In the genomic region with DNA sequence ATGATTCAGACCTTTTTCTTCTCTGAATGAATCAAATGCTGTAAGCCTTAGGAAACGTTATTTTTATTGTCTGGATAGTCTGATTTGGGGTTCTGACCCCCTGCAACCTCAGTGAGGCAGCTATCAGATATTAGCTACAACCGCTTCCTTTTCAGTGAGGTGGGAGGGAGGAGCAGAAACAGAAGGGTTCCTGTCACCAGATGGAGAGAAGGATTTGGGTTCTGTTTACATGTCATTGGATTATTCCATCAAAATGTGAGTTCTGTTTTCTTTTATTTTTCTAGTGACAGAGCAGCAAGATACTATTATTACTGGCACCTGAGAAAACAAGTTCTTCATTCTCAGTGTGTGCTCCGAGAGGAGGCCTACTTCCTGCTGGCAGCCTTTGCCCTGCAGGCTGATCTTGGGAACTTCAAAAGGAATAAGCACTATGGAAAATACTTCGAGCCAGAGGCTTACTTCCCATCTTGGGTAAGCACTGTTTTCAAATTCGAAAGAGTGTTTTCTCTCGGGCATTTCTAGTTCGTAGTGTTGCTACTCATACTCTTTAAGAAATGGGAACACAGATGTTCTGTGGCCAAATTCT, we compare ENCODE assay signal across 24 cellular contexts. TPM values are rescaled to one million over a fixed set of nuclear protein-coding genes. Genes with fewer than 3 reads are reported as not detected.
DNase-seq lines count a peak whose midpoint lies in the region; ATAC-seq and TF ChIP-seq lines count a peak whose summit lies in the region.
"Had no signal": no experiment of that assay in that cellular context is flagged by ENCODE, and none has a peak within 500 bp of the region (broad histone marks: within the 10 kb centered on the region; RNA-seq: fewer than 3 reads in every experiment).

No MANE protein-coding gene starts in this region.

- DNase-seq in GM23338 (ENCODE audit: low spot score): peak; percentile 70
- DNase-seq in SK-MEL-5 (ENCODE audit: low read depth, low spot score): peak; percentile 20
- peak; percentile 66 for DNase-seq in choroid plexus epithelial cell (ENCODE audit: low read depth)
- DNase-seq in osteoblast (ENCODE audit: insufficient read length, low spot score, missing footprints): no peak
- no peak for DNase-seq in NAMALWA (ENCODE audit: low spot score)
- no peak for DNase-seq in NK-92 treated with Interleukin-12 subunit alpha and Interleukin-12 subunit beta, amount 100 ng/mL, for 24 hours (lab: John Stamatoyannopoulos, UW)
- DNase-seq in activated T-cell treated with anti-CD3 and anti-CD28 coated beads for 4 hours: no peak
- DNase-seq: activated CD4-positive, alpha-beta memory T cell treated with anti-CD3 and anti-CD28 coated beads, Interleukin-2, amount 10 ng/mL, durations not matched to agents 7 days and 5 days; activated naive CD4-positive, alpha-beta T cell treated with anti-CD3 and anti-CD28 coated beads, Interleukin-2, amount 10 ng/mL, durations not matched to agents 7 days and 5 days; activated T-cell treated with anti-CD3 and anti-CD28 coated beads, Interleukin-2, amount 50 U/mL, for 24 hours; body of pancreas; DMS79; NCI-H1105; NCI-H748 treated with DMSO at 0.1 percent for 48 hours; nucleus accumbens; PC-9; right cardiac atrium; SIG-M5; T-helper 17 cell had no signal

- no peaks in the 10 kb centered on the region for H3K9me2 ChIP-seq in GM23338 (ENCODE audit: insufficient read depth)

- H3K79me2 ChIP-seq in GM23338 (replicated peaks; ENCODE audit: insufficient read depth): no peaks in the 10 kb centered on the region
- peaks cover 66% of the 10 kb centered on the region for H3K79me2 ChIP-seq in osteoblast (ENCODE audit: insufficient read depth, low read length)

- no peak overlapping the region for H2AFZ ChIP-seq in GM23338
- H2AFZ ChIP-seq in osteoblast (ENCODE audit: low read length): no peak overlapping the region
- H2AFZ ChIP-seq: PC-9 had no signal

- H3K4me2 ChIP-seq in GM23338 (peak overlapping the region; percentile 30; the same call in 1 of the 2 replicates), osteoblast (ENCODE audit: insufficient read depth, low read length) (no peak overlapping the region)
- H3K4me2 ChIP-seq: PC-9 had no signal

- in situ Hi-C loops in SK-MEL-5 (cut with HindIII; ENCODE audit: low pct_unique_long_range_greater_than_20kb, low sequenced_read_pairs): no loop called here

- H3K36me3 ChIP-seq in GM23338 (ENCODE audit: insufficient read depth): no peaks in the 10 kb centered on the region
- peaks cover 95% of the 10 kb centered on the region for H3K36me3 ChIP-seq in osteoblast (ENCODE audit: insufficient read depth, low read length)

- H3K36me3 Mint-ChIP-seq in GM23338 (ENCODE audit: low read depth): no peaks in the 10 kb centered on the region; the same call in 2 of the 3 replicates
- H3K36me3 Mint-ChIP-seq: activated naive CD4-positive, alpha-beta T cell treated with anti-CD3 and anti-CD28 coated beads, Interleukin-2, amount 10 ng/mL, durations not matched to agents 7 days and 5 days had no signal

- H3K27me3 ChIP-seq in GM23338 (ENCODE audit: insufficient read depth) (no peaks in the 10 kb centered on the region), osteoblast (ENCODE audit: insufficient read depth, low read length) (no peaks in the 10 kb centered on the region)
- H3K27me3 ChIP-seq: body of pancreas had no signal

- no peaks in the 10 kb centered on the region for H4K20me1 ChIP-seq in GM23338 (replicated peaks; ENCODE audit: insufficient read depth)
- peaks cover 20% of the 10 kb centered on the region for H4K20me1 ChIP-seq in osteoblast (ENCODE audit: insufficient read depth, low read length)

- TF ChIP-seq CTCF in GM23338 (conservative IDR thresholded peaks at IDR 0.05; ENCODE audit: low read depth in 2 of 2) (0 out of 4 replicates have a peak, but pooled peaks of 1 of the 2 experiments have one; percentile 17), choroid plexus epithelial cell (conservative IDR thresholded peaks at IDR 0.05; ENCODE audit: low read depth, low read length) (peak; percentile 23), osteoblast (IDR thresholded peaks at IDR 0.05; ENCODE audit: extremely low read depth, low read depth, low read length) (no peak)

- no peaks in the 10 kb centered on the region for H3F3A ChIP-seq in GM23338 (replicated peaks; ENCODE audit: low read depth)

- H3K4me1 Mint-ChIP-seq in GM23338: peaks cover 15% of the 10 kb centered on the region
- H3K4me1 Mint-ChIP-seq: activated CD4-positive, alpha-beta memory T cell treated with anti-CD3 and anti-CD28 coated beads, Interleukin-2, amount 10 ng/mL, durations not matched to agents 7 days and 5 days; activated naive CD4-positive, alpha-beta T cell treated with anti-CD3 and anti-CD28 coated beads, Interleukin-2, amount 10 ng/mL, durations not matched to agents 7 days and 5 days; T-helper 17 cell had no signal

- H3K4me3 Mint-ChIP-seq in GM23338: no peak overlapping the region; the same call in 1 of the 3 replicates
- H3K4me3 Mint-ChIP-seq: activated CD4-positive, alpha-beta memory T cell treated with anti-CD3 and anti-CD28 coated beads, Interleukin-2, amount 10 ng/mL, durations not matched to agents 7 days and 5 days; activated naive CD4-positive, alpha-beta T cell treated with anti-CD3 and anti-CD28 coated beads, Interleukin-2, amount 10 ng/mL, durations not matched to agents 7 days and 5 days; activated T-cell treated with anti-CD3 and anti-CD28 coated beads, Interleukin-2, amount 50 U/mL, for 24 hours; stimulated activated naive CD8-positive, alpha-beta T cell treated with anti-CD3 and anti-CD28 coated beads, Interleukin-15, Interleukin-2, amounts not matched to agents 100 ng/mL and 50 ng/mL, for 24 hours; T-helper 17 cell; type B pancreatic cell had no signal

- H3K4me3 ChIP-seq in GM23338 (no peak overlapping the region), choroid plexus epithelial cell (ENCODE audit: low read depth, low read length) (no peak overlapping the region), osteoblast (ENCODE audit: insufficient read depth, low read length) (no peak overlapping the region)
- H3K4me3 ChIP-seq: body of pancreas, PC-9 had no signal

- no peaks in the 10 kb centered on the region for H3K9me3 Mint-ChIP-seq in GM23338
- H3K9me3 Mint-ChIP-seq: activated CD4-positive, alpha-beta memory T cell treated with anti-CD3 and anti-CD28 coated beads, Interleukin-2, amount 10 ng/mL, durations not matched to agents 7 days and 5 days; activated naive CD4-positive, alpha-beta T cell treated with anti-CD3 and anti-CD28 coated beads, Interleukin-2, amount 10 ng/mL, durations not matched to agents 7 days and 5 days; activated T-cell treated with anti-CD3 and anti-CD28 coated beads, Interleukin-2, amount 50 U/mL, for 24 hours; stimulated activated naive CD8-positive, alpha-beta T cell treated with anti-CD3 and anti-CD28 coated beads, Interleukin-15, Interleukin-2, amounts not matched to agents 100 ng/mL and 50 ng/mL, for 24 hours; type B pancreatic cell had no signal

- H3K27ac ChIP-seq in GM23338 (ENCODE audit: low read depth) (peak overlapping the region; percentile 16; the same call in 1 of the 2 replicates), osteoblast (ENCODE audit: low read depth, low read length) (peak overlapping the region; percentile 10)
- H3K27ac ChIP-seq: body of pancreas, PC-9, VCaP had no signal

- no peak overlapping the region for H3K27ac Mint-ChIP-seq in GM23338
- H3K27ac Mint-ChIP-seq: activated CD4-positive, alpha-beta memory T cell treated with anti-CD3 and anti-CD28 coated beads, Interleukin-2, amount 10 ng/mL, durations not matched to agents 7 days and 5 days; activated naive CD4-positive, alpha-beta T cell treated with anti-CD3 and anti-CD28 coated beads, Interleukin-2, amount 10 ng/mL, durations not matched to agents 7 days and 5 days; activated T-cell treated with anti-CD3 and anti-CD28 coated beads, Interleukin-2, amount 50 U/mL, for 24 hours; stimulated activated naive CD8-positive, alpha-beta T cell treated with anti-CD3 and anti-CD28 coated beads, Interleukin-15, Interleukin-2, amounts not matched to agents 100 ng/mL and 50 ng/mL, for 24 hours; T-helper 17 cell; type B pancreatic cell had no signal

- H3K27me3 Mint-ChIP-seq in GM23338 (ENCODE audit: insufficient read depth, low read depth, poor library complexity): no peaks in the 10 kb centered on the region
- H3K27me3 Mint-ChIP-seq: activated CD4-positive, alpha-beta memory T cell treated with anti-CD3 and anti-CD28 coated beads, Interleukin-2, amount 10 ng/mL, durations not matched to agents 7 days and 5 days; activated naive CD4-positive, alpha-beta T cell treated with anti-CD3 and anti-CD28 coated beads, Interleukin-2, amount 10 ng/mL, durations not matched to agents 7 days and 5 days; activated T-cell treated with anti-CD3 and anti-CD28 coated beads, Interleukin-2, amount 50 U/mL, for 24 hours; stimulated activated naive CD8-positive, alpha-beta T cell treated with anti-CD3 and anti-CD28 coated beads, Interleukin-15, Interleukin-2, amounts not matched to agents 100 ng/mL and 50 ng/mL, for 24 hours; type B pancreatic cell had no signal

- H3K9me3 ChIP-seq in osteoblast (ENCODE audit: low read depth, low read length): no peaks in the 10 kb centered on the region
- H3K9me3 ChIP-seq: body of pancreas had no signal

- peak; percentile 94 for ATAC-seq in GM23338
- ATAC-seq in HG02610 (IDR thresholded peaks at IDR 0.05; ENCODE audit: unreplicated experiment): no peak
- ATAC-seq: body of pancreas, esophagus mucosa, T-helper 17 cell had no signal

- H3K4me1 ChIP-seq in GM23338 (ENCODE audit: insufficient read depth) (peaks cover 23% of the 10 kb centered on the region), osteoblast (ENCODE audit: insufficient read depth, low read length) (peaks cover 12% of the 10 kb centered on the region)
- H3K4me1 ChIP-seq: body of pancreas had no signal

TF ChIP-seq in GM23338, 12 proteins besides CTCF, POLR2A, EP300 and RAD21 (continues in another document):
- TF ChIP-seq ZNF331 (CRISPR knock-in tag; IDR thresholded peaks at IDR 0.05; ENCODE audit: low read depth): no peak
- TF ChIP-seq STAT1 (IDR thresholded peaks at IDR 0.05; ENCODE audit: unreplicated experiment): no peak

RNA-seq across cellular contexts. Expression of a gene that starts 52.8 kb away (rescaled TPM):
- total RNA-seq in GM23338 (2014; rRNA removed; shearing (Covaris generic)): 15.9 and 18.7 TPM in 2 replicates
- 5.4 and 5.7 TPM in 2 replicates for polyA plus RNA-seq in GM23338 (2016; fragmentation: Nextera tagmentation; extraction: Ambion mirVana)
- total RNA-seq in SK-MEL-5 (2014; rRNA removed; shearing (Covaris generic)): 45.5 and 46.0 TPM in 2 replicates
- polyA plus RNA-seq in SK-MEL-5 (2015; cell fraction: cytosol; rRNA removed): 48.8 and 82.1 TPM in 2 replicates
- polyA plus RNA-seq in SK-MEL-5 (2015; cell fraction: nucleus; rRNA removed): 62.1 and 88.2 TPM in 2 replicates
- total RNA-seq in osteoblast: 584 and 701 TPM in 2 replicates

Comparison
In these comparisons a context has a peak if more than half of its experiments do, and no peak if none do; other contexts are left out.
1. DNase-seq: peak in GM23338 (single experiment), SK-MEL-5 (single experiment) and choroid plexus epithelial cell (single experiment); none in osteoblast (single experiment), NAMALWA (single experiment), NK-92 treated with Interleukin-12 subunit alpha and Interleukin-12 subunit beta, amount 100 ng/mL, for 24 hours (single experiment) and activated T-cell treated with anti-CD3 and anti-CD28 coated beads for 4 hours (single experiment).
2. RNA of a gene that starts 52.8 kb away (total RNA-seq): 584 to 701 TPM in osteoblast; 45.5 to 46.0 TPM in SK-MEL-5 and 15.9 to 18.7 TPM in GM23338; every median in the first group is over 10 times any median in the second.